In the genomic region with DNA sequence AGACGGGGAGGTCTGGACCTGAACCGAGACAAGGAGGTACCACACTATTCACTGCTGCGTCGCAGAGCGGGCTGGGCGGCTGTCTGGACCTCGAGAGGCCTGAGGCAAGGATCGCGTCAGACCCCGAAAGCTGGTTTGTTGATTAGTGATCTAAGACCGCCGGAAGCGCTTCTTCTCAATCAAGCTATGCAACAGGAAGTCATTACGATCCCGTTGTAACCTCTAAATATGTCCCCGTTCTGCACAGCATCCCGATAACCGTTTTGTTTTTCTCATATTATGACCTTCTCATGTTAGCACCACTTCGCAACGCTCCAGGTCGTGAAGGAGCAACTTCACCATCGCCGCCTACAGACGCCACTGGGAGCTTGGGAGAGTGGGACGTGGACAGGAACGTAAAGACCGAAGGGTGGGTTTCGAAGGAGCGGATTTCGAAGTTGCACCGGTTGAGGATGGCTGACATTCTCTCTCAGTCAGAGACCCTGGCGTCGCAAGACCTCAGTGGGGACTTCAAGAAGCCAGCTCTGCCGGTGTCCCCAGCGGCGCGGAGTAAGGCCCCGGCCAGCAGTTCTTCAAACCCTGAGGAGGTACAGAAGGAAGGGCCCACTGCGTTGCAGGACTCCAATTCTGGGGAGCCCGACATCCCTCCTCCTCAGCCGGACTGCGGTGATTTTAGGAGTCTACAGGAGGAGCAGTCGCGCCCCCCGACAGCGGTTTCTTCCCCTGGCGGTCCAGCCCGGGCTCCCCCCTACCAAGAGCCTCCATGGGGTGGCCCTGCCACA, we compare ENCODE assay signal across 8 cellular contexts.
DNase-seq lines count a peak whose midpoint lies in the region; ATAC-seq and TF ChIP-seq lines count a peak whose summit lies in the region.

A gene with protein sequence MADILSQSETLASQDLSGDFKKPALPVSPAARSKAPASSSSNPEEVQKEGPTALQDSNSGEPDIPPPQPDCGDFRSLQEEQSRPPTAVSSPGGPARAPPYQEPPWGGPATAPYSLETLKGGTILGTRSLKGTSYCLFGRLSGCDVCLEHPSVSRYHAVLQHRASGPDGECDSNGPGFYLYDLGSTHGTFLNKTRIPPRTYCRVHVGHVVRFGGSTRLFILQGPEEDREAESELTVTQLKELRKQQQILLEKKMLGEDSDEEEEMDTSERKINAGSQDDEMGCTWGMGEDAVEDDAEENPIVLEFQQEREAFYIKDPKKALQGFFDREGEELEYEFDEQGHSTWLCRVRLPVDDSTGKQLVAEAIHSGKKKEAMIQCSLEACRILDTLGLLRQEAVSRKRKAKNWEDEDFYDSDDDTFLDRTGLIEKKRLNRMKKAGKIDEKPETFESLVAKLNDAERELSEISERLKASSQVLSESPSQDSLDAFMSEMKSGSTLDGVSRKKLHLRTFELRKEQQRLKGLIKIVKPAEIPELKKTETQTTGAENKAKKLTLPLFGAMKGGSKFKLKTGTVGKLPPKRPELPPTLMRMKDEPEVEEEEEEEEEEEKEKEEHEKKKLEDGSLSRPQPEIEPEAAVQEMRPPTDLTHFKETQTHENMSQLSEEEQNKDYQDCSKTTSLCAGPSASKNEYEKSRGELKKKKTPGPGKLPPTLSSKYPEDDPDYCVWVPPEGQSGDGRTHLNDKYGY (plus strand): TSS at position 427 of the 782 bp plus-strand sequence. CDS start 26 bp downstream, at position 453.
A gene with protein sequence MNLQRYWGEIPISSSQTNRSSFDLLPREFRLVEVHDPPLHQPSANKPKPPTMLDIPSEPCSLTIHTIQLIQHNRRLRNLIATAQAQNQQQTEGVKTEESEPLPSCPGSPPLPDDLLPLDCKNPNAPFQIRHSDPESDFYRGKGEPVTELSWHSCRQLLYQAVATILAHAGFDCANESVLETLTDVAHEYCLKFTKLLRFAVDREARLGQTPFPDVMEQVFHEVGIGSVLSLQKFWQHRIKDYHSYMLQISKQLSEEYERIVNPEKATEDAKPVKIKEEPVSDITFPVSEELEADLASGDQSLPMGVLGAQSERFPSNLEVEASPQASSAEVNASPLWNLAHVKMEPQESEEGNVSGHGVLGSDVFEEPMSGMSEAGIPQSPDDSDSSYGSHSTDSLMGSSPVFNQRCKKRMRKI (minus strand): TSS at position 152 of the 782 bp plus-strand sequence. CDS start 1,422 bp downstream, outside the sequence.

- peak within 1 kb of the TSS; percentile 89 for H3K4me3 ChIP-seq in astrocyte of the spinal cord (ENCODE audit: low read depth, low read length)
- H3K4me3 ChIP-seq in retinal pigment epithelial cell (ENCODE audit: low read length) = peak within 1 kb of the TSS; percentile 91

- peak; percentile 82 for DNase-seq in GM13977 (ENCODE audit: low spot score)
- peak; percentile 71 for DNase-seq in NCI-H2029 (lab: John Stamatoyannopoulos, UW)
- DNase-seq in T-helper 9 cell = peak; percentile 64
- DNase-seq in astrocyte of the spinal cord (ENCODE audit: low read depth, low spot score) = peak; percentile 90
- peak; percentile 34 to 98 (median 74) for DNase-seq in hypothalamus (lab: John Stamatoyannopoulos, UW)
- DNase-seq in retinal pigment epithelial cell (ENCODE audit: low read depth) = peak; percentile 60

- no peak for TF ChIP-seq CTCF in GM13977 (IDR thresholded peaks at IDR 0.05; ENCODE audit: extremely low read depth, insufficient read depth, missing control alignments)
- TF ChIP-seq CTCF in astrocyte of the spinal cord (IDR thresholded peaks at IDR 0.05; ENCODE audit: low read depth, low read length) = no peak
- TF ChIP-seq CTCF in retinal pigment epithelial cell (conservative IDR thresholded peaks at IDR 0.05; ENCODE audit: low read depth, low read length) = no peak

- in situ Hi-C loops in GM13977 (cut with MboI; ENCODE audit: low pct_unique_long_range_greater_than_20kb, low sequenced_read_pairs, unreplicated experiment) = no loop called here
- in situ Hi-C loops in astrocyte of the spinal cord (cut with HindIII; ENCODE audit: low sequenced_read_pairs) = no loop called here

- ATAC-seq in HG02943 (IDR thresholded peaks at IDR 0.05; ENCODE audit: low read depth, unreplicated experiment) = peak; percentile 74
- no peak for ATAC-seq in GM19455 (IDR thresholded peaks at IDR 0.05; ENCODE audit: unreplicated experiment)
